In genomic region chr18:3454365-3455089, GRCh38 we compare ENCODE assay signal across 8 cellular contexts. TPM values are rescaled to one million over a fixed set of nuclear protein-coding genes. Genes with fewer than 3 reads are reported as not detected.
DNase-seq lines count a peak whose midpoint lies in the region; TF ChIP-seq lines count a peak whose summit lies in the region.

No MANE protein-coding gene starts in this region.

- peak; percentile 61 for TF ChIP-seq RAD21 in SK-N-SH (IDR thresholded peaks at IDR 0.05; ENCODE audit: low read length)

- H3K36me3 ChIP-seq in SK-N-SH (replicated peaks in 1 of 2; ENCODE audit: control insufficient read depth in 1 of 2, insufficient read depth in 2 of 2, low read length in 1 of 2) (peaks cover 35% of the 10 kb centered on the region in 2 experiments), duodenal mucosa (ENCODE audit: control insufficient read depth in 1 of 2, insufficient read depth in 2 of 2, low read length in 2 of 2) (peaks cover 0 to 15% of the 10 kb centered on the region in 2 donors), mucosa of stomach (ENCODE audit: control insufficient read depth, insufficient read depth, low read length) (no peaks in the 10 kb centered on the region)

- no peak for TF ChIP-seq EP300 in SK-N-SH (IDR thresholded peaks at IDR 0.05; ENCODE audit: borderline replicate concordance in 1 of 2, low read depth in 1 of 2, low read length in 1 of 2)

- H3K27me3 ChIP-seq in SK-N-SH (ENCODE audit: insufficient read depth): no peaks in the 10 kb centered on the region
- H3K27me3 ChIP-seq in duodenal mucosa (ENCODE audit: control insufficient read depth in 1 of 2, insufficient read depth in 2 of 2, low read length in 2 of 2): no peaks in the 10 kb centered on the region
- H3K27me3 ChIP-seq in mucosa of stomach (ENCODE audit: control insufficient read depth, insufficient read depth, low read length): no peaks in the 10 kb centered on the region

- H3K36me3 Mint-ChIP-seq in activated T-cell treated with anti-CD3 and anti-CD28 coated beads, Interleukin-2, amount 50 U/mL, for 24 hours (ENCODE audit: low read depth): peaks cover 69% of the 10 kb centered on the region
- peaks cover 4% of the 10 kb centered on the region for H3K36me3 Mint-ChIP-seq in IgD-negative memory B cell

- H3K27ac ChIP-seq in SK-N-SH (ENCODE audit: low read depth in 2 of 2, low read length in 1 of 2) (peak overlapping the region; percentile 76 to 99), duodenal mucosa (ENCODE audit: low read depth, low read length) (peak overlapping the region; percentile 46)

- CTCF ChIA-PET in SK-N-SH (lab: Yijun Ruan, JAX): interaction anchor here (0.6 to 6.2 kb wide), 40 partner anchors 9 to 212 kb away, joined by 3 to 66 read pairs (median 4); no protein-coding TSS in a partner anchor

- H3K9me3 Mint-ChIP-seq in activated T-cell treated with anti-CD3 and anti-CD28 coated beads, Interleukin-2, amount 50 U/mL, for 24 hours: no peaks in the 10 kb centered on the region
- peaks cover 0 to 2% (median 0%) of the 10 kb centered on the region in 3 donors for H3K9me3 Mint-ChIP-seq in IgD-negative memory B cell

- H3K9ac ChIP-seq in SK-N-SH (peak overlapping the region; percentile 99), duodenal mucosa (ENCODE audit: low read depth in 1 of 2, low read length in 2 of 2) (peak overlapping the region; percentile 98 to 99), mucosa of stomach (ENCODE audit: low read length) (peak overlapping the region; percentile 100)

- DNase-seq in activated T-cell treated with anti-CD3 and anti-CD28 coated beads, Interleukin-2, amount 50 U/mL, for 24 hours: no peak
- DNase-seq in activated T-cell treated with anti-CD3 and anti-CD28 coated beads for 4 hours: no peak
- DNase-seq in SK-N-SH: peak; percentile 51
- no peak for DNase-seq in NK-92 (lab: John Stamatoyannopoulos, UW; ENCODE audit: unreplicated experiment)
- DNase-seq in activated CD4-positive, CD25-positive, alpha-beta regulatory T cell treated with anti-CD3 and anti-CD28 coated beads, Interleukin-2, amount 50 U/mL, for 72 hours: no peak

- peak; percentile 83 for TF ChIP-seq CTCF in SK-N-SH (IDR thresholded peaks at IDR 0.05)

- peaks cover 75% of the 10 kb centered on the region for H3K4me1 Mint-ChIP-seq in activated T-cell treated with anti-CD3 and anti-CD28 coated beads, Interleukin-2, amount 50 U/mL, for 24 hours (ENCODE audit: low read depth)
- H3K4me1 Mint-ChIP-seq in IgD-negative memory B cell: peaks cover 30 to 51% (median 38%) of the 10 kb centered on the region in 3 donors

- no peak overlapping the region for H2AFZ ChIP-seq in SK-N-SH (ENCODE audit: low read depth)

- peaks cover 31% of the 10 kb centered on the region for H3F3A ChIP-seq in SK-N-SH (replicated peaks; ENCODE audit: insufficient read depth)

- H3K4me3 ChIP-seq in SK-N-SH (ENCODE audit: low read depth in 2 of 2, low read length in 1 of 2) (peak overlapping the region; percentile 74 to 93), duodenal mucosa (ENCODE audit: low read depth in 1 of 2, low read length in 2 of 2) (peak overlapping the region; percentile 92 to 93), mucosa of stomach (ENCODE audit: low read length) (peak overlapping the region; percentile 94)

- H3K9me2 ChIP-seq in SK-N-SH: no peaks in the 10 kb centered on the region

- H3K27ac Mint-ChIP-seq in activated T-cell treated with anti-CD3 and anti-CD28 coated beads, Interleukin-2, amount 50 U/mL, for 24 hours: peak overlapping the region; percentile 99
- peak overlapping the region; percentile 98 to 100 (median 100) for H3K27ac Mint-ChIP-seq in IgD-negative memory B cell

- H3K27me3 Mint-ChIP-seq in activated T-cell treated with anti-CD3 and anti-CD28 coated beads, Interleukin-2, amount 50 U/mL, for 24 hours: no peaks in the 10 kb centered on the region
- no peaks in the 10 kb centered on the region for H3K27me3 Mint-ChIP-seq in IgD-negative memory B cell

- POLR2A ChIA-PET in SK-N-SH (lab: Yijun Ruan, JAX): no interaction called here

- H4K20me1 ChIP-seq in SK-N-SH (ENCODE audit: insufficient read depth): peaks cover 26% of the 10 kb centered on the region

- H3K79me2 ChIP-seq in SK-N-SH (ENCODE audit: insufficient read depth): peaks cover 94% of the 10 kb centered on the region

- H3K9me3 ChIP-seq in SK-N-SH: 0 out of 2 replicates have a peak, but pooled peaks cover under 1% of the 10 kb centered on the region
- no peaks in the 10 kb centered on the region for H3K9me3 ChIP-seq in duodenal mucosa (ENCODE audit: control insufficient read depth in 1 of 2, low read length in 2 of 2)
- no peaks in the 10 kb centered on the region for H3K9me3 ChIP-seq in mucosa of stomach (ENCODE audit: control insufficient read depth, low read length)

- WGBS in SK-N-SH (ENCODE audit: low lambda C conversion rate): 5% methylated on average over 4 of the region's 4 CpGs

- peak overlapping the region; percentile 93 for H3K4me3 Mint-ChIP-seq in activated T-cell treated with anti-CD3 and anti-CD28 coated beads, Interleukin-2, amount 50 U/mL, for 24 hours
- peak overlapping the region; percentile 93 to 98 (median 98) for H3K4me3 Mint-ChIP-seq in IgD-negative memory B cell

- H3K4me1 ChIP-seq in SK-N-SH (ENCODE audit: control insufficient read depth in 1 of 2, insufficient read depth in 2 of 2, low read depth in 1 of 2, low read length in 1 of 2): peaks cover 27 to 38% of the 10 kb centered on the region in 2 experiments; a peak in 3 of 4 replicates
- peaks cover 32 to 56% of the 10 kb centered on the region in 2 donors for H3K4me1 ChIP-seq in duodenal mucosa (ENCODE audit: control insufficient read depth in 1 of 2, insufficient read depth in 2 of 2, low read length in 2 of 2)
- peaks cover 58% of the 10 kb centered on the region for H3K4me1 ChIP-seq in mucosa of stomach (ENCODE audit: control insufficient read depth, insufficient read depth, low read length)

- H3K4me2 ChIP-seq in SK-N-SH: peak overlapping the region; percentile 86

TF ChIP-seq in SK-N-SH, 30 proteins besides CTCF, POLR2A, EP300 and RAD21 (continues in another document):
- no peak for TF ChIP-seq MAX (IDR thresholded peaks at IDR 0.05; ENCODE audit: low read depth)
- no peak for TF ChIP-seq USF1 (IDR thresholded peaks at IDR 0.05; ENCODE audit: borderline replicate concordance, low read depth)
- 0 out of 2 replicates have a peak, but pooled peaks have one; percentile 11 for TF ChIP-seq RCOR1 (IDR thresholded peaks at IDR 0.05; ENCODE audit: low read length)
- TF ChIP-seq USF2 (IDR thresholded peaks at IDR 0.05; ENCODE audit: borderline replicate concordance, low read depth, low read length): no peak
- TF ChIP-seq TEAD4 (IDR thresholded peaks at IDR 0.05; ENCODE audit: borderline replicate concordance, insufficient read depth): no peak
- TF ChIP-seq GATA2 (CRISPR knock-in tag; IDR thresholded peaks at IDR 0.05): no peak
- TF ChIP-seq FOXM1 (IDR thresholded peaks at IDR 0.05; ENCODE audit: low read depth): no peak
- TF ChIP-seq RXRA (IDR thresholded peaks at IDR 0.05; ENCODE audit: borderline replicate concordance, low read depth): no peak
- peak; percentile 52 for TF ChIP-seq SMC3 (IDR thresholded peaks at IDR 0.05; ENCODE audit: low read depth, low read length)
- TF ChIP-seq, protein P1, sequence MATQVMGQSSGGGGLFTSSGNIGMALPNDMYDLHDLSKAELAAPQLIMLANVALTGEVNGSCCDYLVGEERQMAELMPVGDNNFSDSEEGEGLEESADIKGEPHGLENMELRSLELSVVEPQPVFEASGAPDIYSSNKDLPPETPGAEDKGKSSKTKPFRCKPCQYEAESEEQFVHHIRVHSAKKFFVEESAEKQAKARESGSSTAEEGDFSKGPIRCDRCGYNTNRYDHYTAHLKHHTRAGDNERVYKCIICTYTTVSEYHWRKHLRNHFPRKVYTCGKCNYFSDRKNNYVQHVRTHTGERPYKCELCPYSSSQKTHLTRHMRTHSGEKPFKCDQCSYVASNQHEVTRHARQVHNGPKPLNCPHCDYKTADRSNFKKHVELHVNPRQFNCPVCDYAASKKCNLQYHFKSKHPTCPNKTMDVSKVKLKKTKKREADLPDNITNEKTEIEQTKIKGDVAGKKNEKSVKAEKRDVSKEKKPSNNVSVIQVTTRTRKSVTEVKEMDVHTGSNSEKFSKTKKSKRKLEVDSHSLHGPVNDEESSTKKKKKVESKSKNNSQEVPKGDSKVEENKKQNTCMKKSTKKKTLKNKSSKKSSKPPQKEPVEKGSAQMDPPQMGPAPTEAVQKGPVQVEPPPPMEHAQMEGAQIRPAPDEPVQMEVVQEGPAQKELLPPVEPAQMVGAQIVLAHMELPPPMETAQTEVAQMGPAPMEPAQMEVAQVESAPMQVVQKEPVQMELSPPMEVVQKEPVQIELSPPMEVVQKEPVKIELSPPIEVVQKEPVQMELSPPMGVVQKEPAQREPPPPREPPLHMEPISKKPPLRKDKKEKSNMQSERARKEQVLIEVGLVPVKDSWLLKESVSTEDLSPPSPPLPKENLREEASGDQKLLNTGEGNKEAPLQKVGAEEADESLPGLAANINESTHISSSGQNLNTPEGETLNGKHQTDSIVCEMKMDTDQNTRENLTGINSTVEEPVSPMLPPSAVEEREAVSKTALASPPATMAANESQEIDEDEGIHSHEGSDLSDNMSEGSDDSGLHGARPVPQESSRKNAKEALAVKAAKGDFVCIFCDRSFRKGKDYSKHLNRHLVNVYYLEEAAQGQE (IDR thresholded peaks at IDR 0.05; ENCODE audit: low read depth, low read length): no peak
- no peak for TF ChIP-seq ELF1 (IDR thresholded peaks at IDR 0.05)
- TF ChIP-seq MEF2A (IDR thresholded peaks at IDR 0.05; ENCODE audit: borderline replicate concordance, low read depth): no peak

RNA-seq across cellular contexts. Expression of gene TGIF1, which starts 4.6 kb away (rescaled TPM):
- polyA plus RNA-seq in IgD-negative memory B cell: 38.7 TPM
- 82.3 and 113 TPM in 2 replicates for polyA plus RNA-seq in SK-N-SH (2012; rRNA removed)
- polyA plus RNA-seq in SK-N-SH (2012; cell fraction: cytosol; rRNA removed): 78.8 and 86.9 TPM in 2 replicates
- polyA plus RNA-seq in SK-N-SH (2012; cell fraction: nucleus; rRNA removed): 121 and 190 TPM in 2 replicates
